38 cellular contexts compared by ENCODE assay signal in the genomic region with DNA sequence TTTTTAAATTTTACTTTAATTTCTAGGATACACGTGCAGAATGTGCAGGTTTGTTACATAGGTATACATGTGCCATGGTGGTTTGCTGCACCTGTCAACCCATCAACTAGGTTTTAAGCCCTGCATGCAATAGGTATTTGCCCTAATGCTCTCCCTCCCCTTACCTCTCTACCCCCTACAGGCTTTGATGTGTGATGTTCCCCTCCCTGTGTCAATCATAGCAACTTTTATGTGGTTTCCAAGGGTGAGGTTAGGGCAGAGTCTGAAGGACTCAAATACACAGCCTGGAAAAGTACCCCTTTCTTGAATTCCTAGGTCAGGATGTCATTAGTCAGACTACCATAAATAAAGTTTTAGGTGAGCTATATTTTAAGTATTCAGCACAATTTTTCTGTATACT. TPM values are rescaled to one million over a fixed set of nuclear protein-coding genes. Genes with fewer than 3 reads are reported as not detected.
"Had no signal": no experiment of that assay in that cellular context is flagged by ENCODE, and none has a peak within 500 bp of the region (broad histone marks: within the 10 kb centered on the region; RNA-seq: fewer than 3 reads in every experiment).

No MANE protein-coding gene starts in this region.

- H3K4me3 ChIP-seq: MG63 had no signal

- H3K27me3 ChIP-seq: MG63 had no signal

- H3K36me3 ChIP-seq: MG63 had no signal

- H3K9me3 ChIP-seq: MG63 had no signal

- DNase-seq: Karpas-422, Kasumi-1, MG63, MM.1S, MV-4-11, NCI-H1048, NCI-H1092, NCI-H1092 treated with DMSO at 0.1 percent for 48 hours, NCI-H1105, NCI-H1105 treated with DMSO at 0.1 percent for 48 hours, NCI-H1417, NCI-H1417 treated with DMSO at 0.1 percent for 48 hours, NCI-H1436, NCI-H1436 treated with DMSO at 0.1 percent for 48 hours, NCI-H146, NCI-H1694, NCI-H1694 treated with DMSO at 0.1 percent for 48 hours, NCI-H187, NCI-H187 treated with DMSO at 0.1 percent for 48 hours, NCI-H1930, NCI-H2029, NCI-H2029 treated with DMSO at 0.1 percent for 48 hours, NCI-H2081, NCI-H2081 treated with DMSO at 0.1 percent for 48 hours, NCI-H2107, NCI-H2171, NCI-H2171 treated with DMSO at 0.1 percent for 48 hours, NCI-H2227 treated with DMSO at 0.1 percent for 48 hours, NCI-H226, NCI-H345, NCI-H446, NCI-H446 treated with DMSO at 0.1 percent for 48 hours, NCI-H510A, NCI-H510A treated with DMSO at 0.1 percent for 48 hours, NCI-H524 had no signal

RNA-seq across cellular contexts. Expression of gene MYT1L, which starts 31.1 kb away (rescaled TPM):
- total RNA-seq: M059J, MCF 10A, NCI-H460 had no signal
